In genomic region chr2:240130393-240131195, GRCh38 we compare ENCODE assay signal across 13 cellular contexts. TPM values are rescaled to one million over a fixed set of nuclear protein-coding genes. Genes with fewer than 3 reads are reported as not detected.
"Had no signal": no experiment of that assay in that cellular context is flagged by ENCODE, and none has a peak within 500 bp of the region (broad histone marks: within the 10 kb centered on the region; RNA-seq: fewer than 3 reads in every experiment).

No MANE protein-coding gene starts in this region.

- DNase-seq: caudate nucleus; effector CD4-positive, alpha-beta T cell; foreskin melanocyte; mesendoderm; retina; SIG-M5; small intestine; transverse colon had no signal

- H3K4me3 Mint-ChIP-seq: neural progenitor cell; stimulated activated effector memory CD8-positive, alpha-beta T cell treated with anti-CD3 and anti-CD28 coated beads, Interleukin-12 subunit alpha, Interleukin-12 subunit beta, amount 100 ng/mL, for 72 hours had no signal

- H3K27me3 ChIP-seq: neural progenitor cell, transverse colon had no signal

- H3K9ac ChIP-seq: neural progenitor cell, parathyroid adenoma had no signal

- H3K27ac Mint-ChIP-seq: neural progenitor cell; stimulated activated effector memory CD8-positive, alpha-beta T cell treated with anti-CD3 and anti-CD28 coated beads, Interleukin-12 subunit alpha, Interleukin-12 subunit beta, amount 100 ng/mL, for 72 hours had no signal

- H3K9me3 Mint-ChIP-seq: neural progenitor cell; stimulated activated effector memory CD8-positive, alpha-beta T cell treated with anti-CD3 and anti-CD28 coated beads, Interleukin-12 subunit alpha, Interleukin-12 subunit beta, amount 100 ng/mL, for 72 hours had no signal

- ATAC-seq: stimulated activated effector memory CD8-positive, alpha-beta T cell treated with anti-CD3 and anti-CD28 coated beads, Interleukin-12 subunit alpha, Interleukin-12 subunit beta, amount 100 ng/mL, for 72 hours had no signal

- H3K9me3 ChIP-seq: transverse colon had no signal

- H3K4me3 ChIP-seq: coronary artery, neural progenitor cell, transverse colon had no signal

- H3K27ac ChIP-seq: coronary artery, neural progenitor cell, parathyroid adenoma, transverse colon had no signal

- H3K36me3 ChIP-seq: neural progenitor cell had no signal

RNA-seq across cellular contexts. Expression of gene OTOS, which starts 9.9 kb away (rescaled TPM):
- total RNA-seq: T-helper 2 cell treated with Interferon-gamma antibody and Interleukin-4, amounts not matched to agents 100 ng/mL and 5 ng/mL, for 36 hours; transverse colon had no signal
- polyA plus RNA-seq: small intestine had no signal
